In the genomic region with DNA sequence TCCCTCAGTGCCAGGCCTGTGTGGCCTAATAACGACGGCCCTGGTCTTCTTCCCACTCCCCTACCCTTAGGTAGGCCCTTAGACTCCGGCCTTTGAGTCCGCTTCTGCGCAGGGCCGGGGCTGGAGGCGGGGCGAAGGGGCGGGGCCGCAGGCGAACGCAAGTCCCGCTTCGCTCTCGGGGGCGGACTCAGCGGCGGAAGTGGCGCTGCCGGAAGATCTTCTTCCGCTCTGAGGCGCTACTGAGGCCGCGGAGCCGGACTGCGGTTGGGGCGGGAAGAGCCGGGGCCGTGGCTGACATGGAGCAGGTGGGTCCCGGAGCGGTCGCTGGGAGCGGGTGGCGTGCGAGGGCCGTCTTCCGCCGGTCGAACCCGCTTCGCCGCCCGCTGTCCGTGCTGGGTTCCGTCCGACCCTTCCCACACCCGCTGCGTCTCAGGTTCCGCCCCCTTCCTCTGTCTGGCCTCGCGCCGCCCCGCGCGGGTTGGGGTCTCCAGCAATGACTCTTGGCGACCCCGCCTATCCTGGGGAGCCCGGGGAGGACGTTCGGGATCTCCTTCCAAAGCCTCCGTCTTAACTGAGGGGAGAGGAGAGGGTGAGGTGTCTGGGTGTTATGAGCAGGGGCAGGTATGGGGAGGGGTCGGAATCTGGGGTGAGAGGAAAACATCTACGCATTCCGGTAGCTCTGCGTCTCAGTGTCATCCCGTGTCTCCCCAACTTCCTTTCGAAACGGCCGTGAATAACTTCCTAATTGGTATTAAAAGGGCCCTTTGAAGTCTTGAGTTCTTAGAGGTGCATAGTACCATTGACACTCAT, we compare ENCODE assay signal across 1 cellular context.
TF ChIP-seq lines count a peak whose summit lies in the region.

A gene (plus strand): TSS at position 218 of the 810 bp plus-strand sequence. CDS start 16,388 bp downstream, outside the sequence.

TF ChIP-seq in HepG2, 621 proteins besides CTCF, POLR2A, EP300 and RAD21 (continued from another document and continues in another):
- TF ChIP-seq, protein P1, sequence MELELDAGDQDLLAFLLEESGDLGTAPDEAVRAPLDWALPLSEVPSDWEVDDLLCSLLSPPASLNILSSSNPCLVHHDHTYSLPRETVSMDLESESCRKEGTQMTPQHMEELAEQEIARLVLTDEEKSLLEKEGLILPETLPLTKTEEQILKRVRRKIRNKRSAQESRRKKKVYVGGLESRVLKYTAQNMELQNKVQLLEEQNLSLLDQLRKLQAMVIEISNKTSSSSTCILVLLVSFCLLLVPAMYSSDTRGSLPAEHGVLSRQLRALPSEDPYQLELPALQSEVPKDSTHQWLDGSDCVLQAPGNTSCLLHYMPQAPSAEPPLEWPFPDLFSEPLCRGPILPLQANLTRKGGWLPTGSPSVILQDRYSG (CRISPR knock-in tag; IDR thresholded peaks at IDR 0.05) = 0 out of 2 replicates have a peak, but pooled peaks have one; percentile 66
- TF ChIP-seq YEATS4 (CRISPR knock-in tag; IDR thresholded peaks at IDR 0.05; ENCODE audit: borderline replicate concordance) (peak; percentile 91), ELF3 (CRISPR knock-in tag; IDR thresholded peaks at IDR 0.05) (peak; percentile 81; the same call in 1 of the 2 replicates), TMF1 (CRISPR knock-in tag; IDR thresholded peaks at IDR 0.05; ENCODE audit: low read depth) (no peak), PRPF4 (IDR thresholded peaks at IDR 0.05; ENCODE audit: low read depth, low read length, poor library complexity, severe bottlenecking) (no peak), DMAP1 (CRISPR knock-in tag; IDR thresholded peaks at IDR 0.05) (peak; percentile 70; the same call in 1 of the 2 replicates), KLF12 (CRISPR knock-in tag; IDR thresholded peaks at IDR 0.05; ENCODE audit: borderline replicate concordance) (peak; percentile 70; the same call in 1 of the 2 replicates), SP2 (CRISPR knock-in tag; IDR thresholded peaks at IDR 0.05) (peak; percentile 74), ZSCAN25 (CRISPR knock-in tag; IDR thresholded peaks at IDR 0.05) (peak; percentile 74; the same call in 1 of the 2 replicates), MYC (CRISPR knock-in tag; IDR thresholded peaks at IDR 0.05; ENCODE audit: borderline replicate concordance) (peak; percentile 88), YY1 (IDR thresholded peaks at IDR 0.05; ENCODE audit: insufficient read depth, insufficient replicate concordance, low read depth, low read length) (peak; percentile 71), ZNF556 (CRISPR knock-in tag; IDR thresholded peaks at IDR 0.05; ENCODE audit: borderline replicate concordance) (peak; percentile 82; the same call in 1 of the 2 replicates), GZF1 (CRISPR knock-in tag; IDR thresholded peaks at IDR 0.05) (peak; percentile 5; the same call in 1 of the 2 replicates), ZNF180 (CRISPR knock-in tag; IDR thresholded peaks at IDR 0.05; ENCODE audit: borderline replicate concordance, low read depth) (no peak), ZNF3 (CRISPR knock-in tag; IDR thresholded peaks at IDR 0.05) (no peak), ZNF768 (CRISPR knock-in tag; IDR thresholded peaks at IDR 0.05) (peak; percentile 80), GLI4 (CRISPR knock-in tag; IDR thresholded peaks at IDR 0.05; ENCODE audit: borderline replicate concordance) (peak; percentile 25; the same call in 1 of the 2 replicates), ZFP36L1 (CRISPR knock-in tag; IDR thresholded peaks at IDR 0.05) (no peak; the same call in 1 of the 2 replicates), TP53 (CRISPR knock-in tag; conservative IDR thresholded peaks at IDR 0.05) (no peak; the same call in 1 of the 2 replicates), ZNF724P (CRISPR knock-in tag; IDR thresholded peaks at IDR 0.05; ENCODE audit: borderline replicate concordance) (peak; percentile 46; the same call in 1 of the 2 replicates), ZNF660 (CRISPR knock-in tag; IDR thresholded peaks at IDR 0.05; ENCODE audit: borderline replicate concordance, low read depth) (peak; percentile 87; the same call in 1 of the 2 replicates), ZNF709 (CRISPR knock-in tag; IDR thresholded peaks at IDR 0.05) (no peak), PHF20 (CRISPR knock-in tag; IDR thresholded peaks at IDR 0.05) (peak; percentile 89), MYNN (CRISPR knock-in tag; IDR thresholded peaks at IDR 0.05; ENCODE audit: low read depth) (peak; percentile 58), MBNL3 (CRISPR knock-in tag; conservative IDR thresholded peaks at IDR 0.05) (no peak)
- TF ChIP-seq, protein P2, sequence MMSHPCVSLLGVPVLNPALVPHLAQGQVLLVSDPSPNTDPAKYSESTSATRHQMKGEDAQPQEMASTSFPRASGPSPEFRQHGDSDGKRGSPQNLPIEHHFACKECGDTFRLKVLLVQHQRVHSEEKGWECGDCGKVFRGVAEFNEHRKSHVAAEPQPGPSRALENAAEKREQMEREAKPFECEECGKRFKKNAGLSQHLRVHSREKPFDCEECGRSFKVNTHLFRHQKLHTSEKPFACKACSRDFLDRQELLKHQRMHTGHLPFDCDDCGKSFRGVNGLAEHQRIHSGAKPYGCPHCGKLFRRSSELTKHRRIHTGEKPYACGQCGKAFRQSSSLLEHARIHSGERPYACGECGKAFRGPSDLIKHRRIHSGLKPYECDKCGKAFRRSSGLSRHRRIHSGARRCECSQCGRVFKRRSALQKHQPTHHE (CRISPR knock-in tag; IDR thresholded peaks at IDR 0.05; ENCODE audit: borderline replicate concordance) = peak; percentile 83
- TF ChIP-seq, protein P3, sequence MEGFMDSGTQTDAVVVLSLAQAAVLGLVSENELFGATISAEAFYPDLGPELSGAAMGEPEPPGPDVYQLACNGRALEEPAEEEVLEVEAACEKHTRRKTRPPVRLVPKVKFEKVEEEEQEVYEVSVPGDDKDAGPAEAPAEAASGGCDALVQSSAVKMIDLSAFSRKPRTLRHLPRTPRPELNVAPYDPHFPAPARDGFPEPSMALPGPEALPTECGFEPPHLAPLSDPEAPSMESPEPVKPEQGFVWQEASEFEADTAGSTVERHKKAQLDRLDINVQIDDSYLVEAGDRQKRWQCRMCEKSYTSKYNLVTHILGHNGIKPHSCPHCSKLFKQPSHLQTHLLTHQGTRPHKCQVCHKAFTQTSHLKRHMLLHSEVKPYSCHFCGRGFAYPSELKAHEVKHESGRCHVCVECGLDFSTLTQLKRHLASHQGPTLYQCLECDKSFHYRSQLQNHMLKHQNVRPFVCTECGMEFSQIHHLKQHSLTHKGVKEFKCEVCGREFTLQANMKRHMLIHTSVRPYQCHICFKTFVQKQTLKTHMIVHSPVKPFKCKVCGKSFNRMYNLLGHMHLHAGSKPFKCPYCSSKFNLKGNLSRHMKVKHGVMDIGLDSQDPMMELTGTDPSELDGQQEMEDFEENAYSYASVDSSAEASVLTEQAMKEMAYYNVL (CRISPR knock-in tag; IDR thresholded peaks at IDR 0.05; ENCODE audit: borderline replicate concordance) = peak; percentile 45; the same call in 1 of the 2 replicates
- TF ChIP-seq, protein P4, sequence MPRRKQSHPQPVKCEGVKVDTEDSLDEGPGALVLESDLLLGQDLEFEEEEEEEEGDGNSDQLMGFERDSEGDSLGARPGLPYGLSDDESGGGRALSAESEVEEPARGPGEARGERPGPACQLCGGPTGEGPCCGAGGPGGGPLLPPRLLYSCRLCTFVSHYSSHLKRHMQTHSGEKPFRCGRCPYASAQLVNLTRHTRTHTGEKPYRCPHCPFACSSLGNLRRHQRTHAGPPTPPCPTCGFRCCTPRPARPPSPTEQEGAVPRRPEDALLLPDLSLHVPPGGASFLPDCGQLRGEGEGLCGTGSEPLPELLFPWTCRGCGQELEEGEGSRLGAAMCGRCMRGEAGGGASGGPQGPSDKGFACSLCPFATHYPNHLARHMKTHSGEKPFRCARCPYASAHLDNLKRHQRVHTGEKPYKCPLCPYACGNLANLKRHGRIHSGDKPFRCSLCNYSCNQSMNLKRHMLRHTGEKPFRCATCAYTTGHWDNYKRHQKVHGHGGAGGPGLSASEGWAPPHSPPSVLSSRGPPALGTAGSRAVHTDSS (CRISPR knock-in tag; conservative IDR thresholded peaks at IDR 0.05) = no peak
- TF ChIP-seq, protein P5, sequence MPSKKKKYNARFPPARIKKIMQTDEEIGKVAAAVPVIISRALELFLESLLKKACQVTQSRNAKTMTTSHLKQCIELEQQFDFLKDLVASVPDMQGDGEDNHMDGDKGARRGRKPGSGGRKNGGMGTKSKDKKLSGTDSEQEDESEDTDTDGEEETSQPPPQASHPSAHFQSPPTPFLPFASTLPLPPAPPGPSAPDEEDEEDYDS (CRISPR knock-in tag; IDR thresholded peaks at IDR 0.05) = peak; percentile 72
- TF ChIP-seq, protein P6, sequence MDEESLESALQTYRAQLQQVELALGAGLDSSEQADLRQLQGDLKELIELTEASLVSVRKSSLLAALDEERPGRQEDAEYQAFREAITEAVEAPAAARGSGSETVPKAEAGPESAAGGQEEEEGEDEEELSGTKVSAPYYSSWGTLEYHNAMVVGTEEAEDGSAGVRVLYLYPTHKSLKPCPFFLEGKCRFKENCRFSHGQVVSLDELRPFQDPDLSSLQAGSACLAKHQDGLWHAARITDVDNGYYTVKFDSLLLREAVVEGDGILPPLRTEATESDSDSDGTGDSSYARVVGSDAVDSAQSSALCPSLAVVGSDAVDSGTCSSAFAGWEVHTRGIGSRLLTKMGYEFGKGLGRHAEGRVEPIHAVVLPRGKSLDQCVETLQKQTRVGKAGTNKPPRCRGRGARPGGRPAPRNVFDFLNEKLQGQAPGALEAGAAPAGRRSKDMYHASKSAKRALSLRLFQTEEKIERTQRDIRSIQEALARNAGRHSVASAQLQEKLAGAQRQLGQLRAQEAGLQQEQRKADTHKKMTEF (CRISPR knock-in tag; IDR thresholded peaks at IDR 0.05) = peak; percentile 87
- TF ChIP-seq, protein P7, sequence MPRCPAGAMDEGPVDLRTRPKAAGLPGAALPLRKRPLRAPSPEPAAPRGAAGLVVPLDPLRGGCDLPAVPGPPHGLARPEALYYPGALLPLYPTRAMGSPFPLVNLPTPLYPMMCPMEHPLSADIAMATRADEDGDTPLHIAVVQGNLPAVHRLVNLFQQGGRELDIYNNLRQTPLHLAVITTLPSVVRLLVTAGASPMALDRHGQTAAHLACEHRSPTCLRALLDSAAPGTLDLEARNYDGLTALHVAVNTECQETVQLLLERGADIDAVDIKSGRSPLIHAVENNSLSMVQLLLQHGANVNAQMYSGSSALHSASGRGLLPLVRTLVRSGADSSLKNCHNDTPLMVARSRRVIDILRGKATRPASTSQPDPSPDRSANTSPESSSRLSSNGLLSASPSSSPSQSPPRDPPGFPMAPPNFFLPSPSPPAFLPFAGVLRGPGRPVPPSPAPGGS (CRISPR knock-in tag; IDR thresholded peaks at IDR 0.05) = no peak
- TF ChIP-seq, protein P8, sequence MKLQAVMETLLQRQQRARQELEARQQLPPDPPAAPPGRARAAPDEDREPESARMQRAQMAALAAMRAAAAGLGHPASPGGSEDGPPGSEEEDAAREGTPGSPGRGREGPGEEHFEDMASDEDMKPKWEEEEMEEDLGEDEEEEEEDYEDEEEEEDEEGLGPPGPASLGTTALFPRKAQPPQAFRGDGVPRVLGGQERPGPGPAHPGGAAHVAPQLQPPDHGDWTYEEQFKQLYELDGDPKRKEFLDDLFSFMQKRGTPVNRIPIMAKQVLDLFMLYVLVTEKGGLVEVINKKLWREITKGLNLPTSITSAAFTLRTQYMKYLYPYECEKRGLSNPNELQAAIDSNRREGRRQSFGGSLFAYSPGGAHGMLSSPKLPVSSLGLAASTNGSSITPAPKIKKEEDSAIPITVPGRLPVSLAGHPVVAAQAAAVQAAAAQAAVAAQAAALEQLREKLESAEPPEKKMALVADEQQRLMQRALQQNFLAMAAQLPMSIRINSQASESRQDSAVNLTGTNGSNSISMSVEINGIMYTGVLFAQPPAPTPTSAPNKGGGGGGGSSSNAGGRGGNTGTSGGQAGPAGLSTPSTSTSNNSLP (IDR thresholded peaks at IDR 0.05; ENCODE audit: low read depth, low read length) = no peak
- TF ChIP-seq, protein P9, sequence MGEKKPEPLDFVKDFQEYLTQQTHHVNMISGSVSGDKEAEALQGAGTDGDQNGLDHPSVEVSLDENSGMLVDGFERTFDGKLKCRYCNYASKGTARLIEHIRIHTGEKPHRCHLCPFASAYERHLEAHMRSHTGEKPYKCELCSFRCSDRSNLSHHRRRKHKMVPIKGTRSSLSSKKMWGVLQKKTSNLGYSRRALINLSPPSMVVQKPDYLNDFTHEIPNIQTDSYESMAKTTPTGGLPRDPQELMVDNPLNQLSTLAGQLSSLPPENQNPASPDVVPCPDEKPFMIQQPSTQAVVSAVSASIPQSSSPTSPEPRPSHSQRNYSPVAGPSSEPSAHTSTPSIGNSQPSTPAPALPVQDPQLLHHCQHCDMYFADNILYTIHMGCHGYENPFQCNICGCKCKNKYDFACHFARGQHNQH (CRISPR knock-in tag; IDR thresholded peaks at IDR 0.05) = no peak; the same call in 1 of the 2 replicates
- TF ChIP-seq, protein P10, sequence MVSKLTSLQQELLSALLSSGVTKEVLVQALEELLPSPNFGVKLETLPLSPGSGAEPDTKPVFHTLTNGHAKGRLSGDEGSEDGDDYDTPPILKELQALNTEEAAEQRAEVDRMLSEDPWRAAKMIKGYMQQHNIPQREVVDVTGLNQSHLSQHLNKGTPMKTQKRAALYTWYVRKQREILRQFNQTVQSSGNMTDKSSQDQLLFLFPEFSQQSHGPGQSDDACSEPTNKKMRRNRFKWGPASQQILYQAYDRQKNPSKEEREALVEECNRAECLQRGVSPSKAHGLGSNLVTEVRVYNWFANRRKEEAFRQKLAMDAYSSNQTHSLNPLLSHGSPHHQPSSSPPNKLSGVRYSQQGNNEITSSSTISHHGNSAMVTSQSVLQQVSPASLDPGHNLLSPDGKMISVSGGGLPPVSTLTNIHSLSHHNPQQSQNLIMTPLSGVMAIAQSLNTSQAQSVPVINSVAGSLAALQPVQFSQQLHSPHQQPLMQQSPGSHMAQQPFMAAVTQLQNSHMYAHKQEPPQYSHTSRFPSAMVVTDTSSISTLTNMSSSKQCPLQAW (CRISPR knock-in tag; IDR thresholded peaks at IDR 0.05) = no peak; the same call in 1 of the 2 replicates
- TF ChIP-seq, protein P11, sequence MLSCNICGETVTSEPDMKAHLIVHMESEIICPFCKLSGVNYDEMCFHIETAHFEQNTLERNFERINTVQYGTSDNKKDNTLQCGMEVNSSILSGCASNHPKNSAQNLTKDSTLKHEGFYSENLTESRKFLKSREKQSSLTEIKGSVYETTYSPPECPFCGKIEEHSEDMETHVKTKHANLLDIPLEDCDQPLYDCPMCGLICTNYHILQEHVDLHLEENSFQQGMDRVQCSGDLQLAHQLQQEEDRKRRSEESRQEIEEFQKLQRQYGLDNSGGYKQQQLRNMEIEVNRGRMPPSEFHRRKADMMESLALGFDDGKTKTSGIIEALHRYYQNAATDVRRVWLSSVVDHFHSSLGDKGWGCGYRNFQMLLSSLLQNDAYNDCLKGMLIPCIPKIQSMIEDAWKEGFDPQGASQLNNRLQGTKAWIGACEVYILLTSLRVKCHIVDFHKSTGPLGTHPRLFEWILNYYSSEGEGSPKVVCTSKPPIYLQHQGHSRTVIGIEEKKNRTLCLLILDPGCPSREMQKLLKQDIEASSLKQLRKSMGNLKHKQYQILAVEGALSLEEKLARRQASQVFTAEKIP (CRISPR knock-in tag; IDR thresholded peaks at IDR 0.05; ENCODE audit: borderline replicate concordance) = no peak
- TF ChIP-seq, protein P12, sequence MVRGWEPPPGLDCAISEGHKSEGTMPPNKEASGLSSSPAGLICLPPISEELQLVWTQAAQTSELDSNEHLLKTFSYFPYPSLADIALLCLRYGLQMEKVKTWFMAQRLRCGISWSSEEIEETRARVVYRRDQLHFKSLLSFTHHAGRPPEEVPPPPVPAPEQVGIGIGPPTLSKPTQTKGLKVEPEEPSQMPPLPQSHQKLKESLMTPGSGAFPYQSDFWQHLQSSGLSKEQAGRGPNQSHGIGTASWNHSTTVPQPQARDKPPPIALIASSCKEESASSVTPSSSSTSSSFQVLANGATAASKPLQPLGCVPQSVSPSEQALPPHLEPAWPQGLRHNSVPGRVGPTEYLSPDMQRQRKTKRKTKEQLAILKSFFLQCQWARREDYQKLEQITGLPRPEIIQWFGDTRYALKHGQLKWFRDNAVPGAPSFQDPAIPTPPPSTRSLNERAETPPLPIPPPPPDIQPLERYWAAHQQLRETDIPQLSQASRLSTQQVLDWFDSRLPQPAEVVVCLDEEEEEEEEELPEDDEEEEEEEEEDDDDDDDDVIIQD (CRISPR knock-in tag; IDR thresholded peaks at IDR 0.05; ENCODE audit: low read depth) = no peak; the same call in 1 of the 2 replicates
